In the genomic region with DNA sequence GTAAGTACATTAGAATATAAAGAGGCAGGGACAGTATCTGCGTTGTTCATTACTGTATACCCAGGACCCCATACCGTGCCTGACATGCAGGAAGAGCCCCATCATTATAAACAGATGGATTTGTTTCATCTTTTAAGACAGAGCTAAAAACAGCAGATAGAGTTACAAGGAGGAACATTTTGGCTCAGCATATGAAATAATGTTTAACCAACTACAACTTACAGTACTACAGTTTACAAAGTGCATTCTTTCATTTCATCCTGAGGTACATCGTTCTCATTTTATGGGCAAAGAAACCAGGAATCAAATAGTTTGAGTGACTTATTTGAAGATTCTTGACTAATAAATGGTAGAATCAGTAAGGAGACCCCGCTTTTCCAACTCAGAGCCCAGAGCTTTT, we compare ENCODE assay signal across 20 cellular contexts. TPM values are rescaled to one million over a fixed set of nuclear protein-coding genes. Genes with fewer than 3 reads are reported as not detected.
DNase-seq lines count a peak whose midpoint lies in the region; ATAC-seq and TF ChIP-seq lines count a peak whose summit lies in the region.
"Had no signal": no experiment of that assay in that cellular context is flagged by ENCODE, and none has a peak within 500 bp of the region (broad histone marks: within the 10 kb centered on the region; RNA-seq: fewer than 3 reads in every experiment).

No MANE protein-coding gene starts in this region.

- ATAC-seq in HG03432 (IDR thresholded peaks at IDR 0.05; ENCODE audit: unreplicated experiment) (no peak), GM18907 (IDR thresholded peaks at IDR 0.05; ENCODE audit: unreplicated experiment) (no peak)
- ATAC-seq: CD8-positive, alpha-beta T cell; K562 had no signal

- CTCF ChIA-PET in MCF 10A (lab: Yijun Ruan, JAX), result interaction anchor here (0.6 to 2.2 kb wide), 6 partner anchors 38 to 335 kb away, joined by 3 to 7 read pairs (median 4); partner anchors contain the start of gene AGBL3

- no peaks in the 10 kb centered on the region for H3K36me3 ChIP-seq in breast epithelium

- H3K27ac ChIP-seq in breast epithelium, result no peak overlapping the region
- H3K27ac ChIP-seq: 22Rv1, BLaER1, SJSA1 had no signal

- no peaks in the 10 kb centered on the region for H3K4me1 ChIP-seq in breast epithelium
- H3K4me1 ChIP-seq: SJSA1 had no signal

- H3K27ac Mint-ChIP-seq in MCF 10A (ENCODE audit: low read depth, unreplicated experiment), result peak overlapping the region; percentile 84
- peak overlapping the region; percentile 66 for H3K27ac Mint-ChIP-seq in osteocyte (ENCODE audit: unreplicated experiment)
- H3K27ac Mint-ChIP-seq: CD8-positive, alpha-beta T cell had no signal

- no peak overlapping the region for H3K4me3 ChIP-seq in breast epithelium
- H3K4me3 ChIP-seq: BLaER1, K562, SJSA1 had no signal

- intact Hi-C loops in MCF 10A (cut with micrococcal nuclease), result loop anchor here (10.0 kb wide), 1 partner anchor 513 kb away; no protein-coding TSS in a partner anchor
- intact Hi-C loops in breast epithelium (cut with DNase I; ENCODE audit: low total_unique reads), result loop anchor here (5.0 kb wide), 1 partner anchor 61 kb away; no protein-coding TSS in a partner anchor

- no peaks in the 10 kb centered on the region for H3K9me3 Mint-ChIP-seq in MCF 10A (ENCODE audit: unreplicated experiment)
- H3K9me3 Mint-ChIP-seq in osteocyte (ENCODE audit: unreplicated experiment), result no peaks in the 10 kb centered on the region
- H3K9me3 Mint-ChIP-seq: CD8-positive, alpha-beta T cell had no signal

- H3K36me3 Mint-ChIP-seq in MCF 10A (ENCODE audit: insufficient read depth, unreplicated experiment), result peaks cover 71% of the 10 kb centered on the region
- H3K36me3 Mint-ChIP-seq in osteocyte (ENCODE audit: unreplicated experiment), result peaks cover 63% of the 10 kb centered on the region
- H3K36me3 Mint-ChIP-seq: CD8-positive, alpha-beta T cell had no signal

- H3K4me3 Mint-ChIP-seq in MCF 10A (ENCODE audit: unreplicated experiment) (no peak overlapping the region), osteocyte (ENCODE audit: unreplicated experiment) (no peak overlapping the region)
- H3K4me3 Mint-ChIP-seq: CD8-positive, alpha-beta T cell had no signal

- no peaks in the 10 kb centered on the region for H3K27me3 ChIP-seq in breast epithelium
- H3K27me3 ChIP-seq: BLaER1, SJSA1 had no signal

- BruUV-seq in MCF 10A (replicated peaks; lab: Mats Ljungman, UMichigan), result no TSS peak

- DNase-seq in MCF 10A (ENCODE audit: unreplicated experiment) (no peak), breast epithelium (ENCODE audit: low spot score in 2 of 2) (no peak), fibroblast of gingiva (ENCODE audit: low read depth) (peak; percentile 24), osteocyte (ENCODE audit: extremely low spot score, unreplicated experiment) (no peak), RKO (ENCODE audit: low spot score) (no peak)
- no peak for DNase-seq in activated CD4-positive, alpha-beta T cell treated with anti-CD3 and anti-CD28 coated beads, Interleukin-2, amount 50 U/mL, for 4 hours
- DNase-seq: CD8-positive, alpha-beta T cell; DMS79 treated with DMSO at 0.1 percent for 48 hours; HCEC 1CT; NCI-H1436; NCI-H2029 treated with DMSO at 0.1 percent for 48 hours; NCI-H2171 treated with DMSO at 0.1 percent for 48 hours; NCI-H446 treated with DMSO at 0.1 percent for 48 hours; NCI-H748 treated with DMSO at 0.1 percent for 48 hours had no signal

- H3K27me3 Mint-ChIP-seq in MCF 10A (ENCODE audit: insufficient read depth, unreplicated experiment) (no peaks in the 10 kb centered on the region), osteocyte (ENCODE audit: unreplicated experiment) (no peaks in the 10 kb centered on the region)

- H3K9me3 ChIP-seq in breast epithelium, result no peaks in the 10 kb centered on the region
- H3K9me3 ChIP-seq: BLaER1, SJSA1 had no signal

- TF ChIP-seq CTCF in MCF 10A (IDR thresholded peaks at IDR 0.05; ENCODE audit: unreplicated experiment) (no peak), breast epithelium (IDR thresholded peaks at IDR 0.05) (no peak), osteocyte (IDR thresholded peaks at IDR 0.05) (no peak)

- H3K4me1 Mint-ChIP-seq in MCF 10A (ENCODE audit: insufficient read depth, unreplicated experiment), result peaks cover 7% of the 10 kb centered on the region
- peaks cover 33% of the 10 kb centered on the region for H3K4me1 Mint-ChIP-seq in osteocyte (ENCODE audit: unreplicated experiment)

- TF ChIP-seq POLR2A in breast epithelium (IDR thresholded peaks at IDR 0.05), result no peak

- POLR2A ChIA-PET in MCF 10A (lab: Yijun Ruan, JAX), result interaction anchor here (0.6 to 1.6 kb wide), 6 partner anchors 57 to 292 kb away, joined by 3 to 7 read pairs (median 4); no protein-coding TSS in a partner anchor

RNA-seq across cellular contexts. Expression of gene AGBL3, which starts 38.1 kb away (rescaled TPM):
- total RNA-seq in MCF 10A (2022) (1.1 and 1.8 TPM in 2 replicates), breast epithelium (1 to 10 TPM; 2.2 to 5.1 (median 4.3) TPM), osteocyte (1.2 and 1.3 TPM in 2 replicates)
